ENCODE assay signal across 9 cellular contexts in genomic region chr5:96651948-96652753, GRCh38. TPM values are rescaled to one million over a fixed set of nuclear protein-coding genes. Genes with fewer than 3 reads are reported as not detected.
A peak's percentile ranks its signal among the peaks of the same experiment; 100 is the strongest.
DNase-seq lines count a peak whose midpoint lies in the region; ATAC-seq, FAIRE-seq and TF ChIP-seq lines count a peak whose summit lies in the region.
"Had no signal": no experiment of that assay in that cellular context is flagged by ENCODE, and none has a peak within 500 bp of the region (broad histone marks: within the 10 kb centered on the region; RNA-seq: fewer than 3 reads in every experiment).

No MANE protein-coding gene starts in this region.

- H3K9ac ChIP-seq in Karpas-422 (ENCODE audit: low read length), result no peak overlapping the region
- no peak overlapping the region for H3K9ac ChIP-seq in mesenchymal stem cell (ENCODE audit: low read length)

- H3K18ac ChIP-seq in mesenchymal stem cell (ENCODE audit: low read depth in 1 of 2, low read length in 2 of 2), result no peak overlapping the region

- no peak overlapping the region for H4K8ac ChIP-seq in mesenchymal stem cell (ENCODE audit: low read length)

- no peaks in the 10 kb centered on the region for H3K9me3 ChIP-seq in Karpas-422 (ENCODE audit: low read length)
- H3K9me3 ChIP-seq in mesenchymal stem cell (ENCODE audit: control insufficient read depth, low read length), result no peaks in the 10 kb centered on the region

- no peak overlapping the region for H3K23ac ChIP-seq in mesenchymal stem cell (ENCODE audit: low read length in 2 of 2)

- no peak overlapping the region for H2BK120ac ChIP-seq in mesenchymal stem cell (ENCODE audit: low read depth, low read length)

- H2AFZ ChIP-seq in Karpas-422 (ENCODE audit: low read length), result no peak overlapping the region
- no peak overlapping the region for H2AFZ ChIP-seq in mesenchymal stem cell (ENCODE audit: low read depth, low read length)

- no peak overlapping the region for H3K4ac ChIP-seq in mesenchymal stem cell (ENCODE audit: low read depth in 1 of 2, low read length in 2 of 2)

- 19% methylated on average over 2 of the region's 4 CpGs for WGBS in mesenchymal stem cell
- 81 to 83% methylated on average over 4 of the region's 4 CpGs for WGBS in lower leg skin, 2 donors

- POLR2A ChIA-PET in activated CD8-positive, alpha-beta T cell treated with anti-CD3 and anti-CD28 coated beads for 36 hours (lab: Charles Lee), result interaction anchor here (0.9 to 1.2 kb wide), 2 partner anchors 49 to 54 kb away, joined by 3 to 4 read pairs; no protein-coding TSS in a partner anchor

- no peak overlapping the region for H3K14ac ChIP-seq in mesenchymal stem cell (ENCODE audit: low read length in 2 of 2)

- no peak overlapping the region for H4K91ac ChIP-seq in mesenchymal stem cell (ENCODE audit: low read length)

- FAIRE-seq in G401.6 (lab: Jason Lieb, UNC), result peak; percentile 42
- FAIRE-seq: endometrium had no signal

- H3K79me1 ChIP-seq in mesenchymal stem cell (replicated peaks; ENCODE audit: low read length, poor library complexity, severe bottlenecking), result no peaks in the 10 kb centered on the region

- no peaks in the 10 kb centered on the region for H3K36me3 Mint-ChIP-seq in activated CD8-positive, alpha-beta T cell treated with anti-CD3 and anti-CD28 coated beads for 36 hours (ENCODE audit: low read depth)

- H3K36me3 ChIP-seq in Karpas-422 (ENCODE audit: insufficient read depth, low read length) (no peaks in the 10 kb centered on the region), mesenchymal stem cell (ENCODE audit: control insufficient read depth in 1 of 2, insufficient read depth in 2 of 2, low read depth in 1 of 2, low read length in 2 of 2) (no peaks in the 10 kb centered on the region)

- H3K4me1 Mint-ChIP-seq in activated CD8-positive, alpha-beta T cell treated with anti-CD3 and anti-CD28 coated beads for 36 hours (ENCODE audit: low read depth), result peaks cover 21% of the 10 kb centered on the region

- no peak overlapping the region for H2BK12ac ChIP-seq in mesenchymal stem cell (ENCODE audit: low read length in 2 of 2)

- no peak overlapping the region for H2BK5ac ChIP-seq in mesenchymal stem cell (ENCODE audit: low read depth, low read length, poor library complexity, severe bottlenecking)

- H2BK15ac ChIP-seq in mesenchymal stem cell (ENCODE audit: low read depth, poor library complexity, severe bottlenecking), result no peak overlapping the region

- H3K4me2 ChIP-seq in Karpas-422 (ENCODE audit: low read depth, low read length, poor library complexity, severe bottlenecking) (no peak overlapping the region), mesenchymal stem cell (ENCODE audit: low read length, poor library complexity, severe bottlenecking) (no peak overlapping the region)

- no peaks in the 10 kb centered on the region for H3K9me3 Mint-ChIP-seq in activated CD8-positive, alpha-beta T cell treated with anti-CD3 and anti-CD28 coated beads for 36 hours

- no peaks in the 10 kb centered on the region for H3K79me2 ChIP-seq in Karpas-422 (ENCODE audit: low read length)

- no peak overlapping the region for H3K4me3 Mint-ChIP-seq in activated CD8-positive, alpha-beta T cell treated with anti-CD3 and anti-CD28 coated beads for 36 hours

- no peaks in the 10 kb centered on the region for H4K20me1 ChIP-seq in Karpas-422 (ENCODE audit: insufficient read depth, low read depth, low read length)

- CTCF ChIA-PET in activated CD8-positive, alpha-beta T cell treated with anti-CD3 and anti-CD28 coated beads for 36 hours (lab: Charles Lee), result interaction anchor here (0.6 to 1.6 kb wide), 7 partner anchors 16 to 38 kb away, joined by 3 to 7 read pairs (median 5); no protein-coding TSS in a partner anchor

- ATAC-seq in activated CD8-positive, alpha-beta T cell treated with anti-CD3 and anti-CD28 coated beads for 36 hours, result peak; percentile 60
- ATAC-seq in HG03097 (IDR thresholded peaks at IDR 0.05; ENCODE audit: low FRiP score, unreplicated experiment), result no peak

- no peak overlapping the region for H3K27ac ChIP-seq in Karpas-422 (ENCODE audit: low read length)
- no peak overlapping the region for H3K27ac ChIP-seq in mesenchymal stem cell (ENCODE audit: low read length, poor library complexity, severe bottlenecking)

- H3K4me3 ChIP-seq in Karpas-422 (ENCODE audit: low read length) (no peak overlapping the region), mesenchymal stem cell (ENCODE audit: insufficient read depth in 1 of 2, low read depth in 1 of 2, low read length in 2 of 2) (no peak overlapping the region), lower leg skin (ENCODE audit: low read depth, poor library complexity, severe bottlenecking) (no peak overlapping the region)

- H3K9me2 ChIP-seq in Karpas-422 (replicated peaks; ENCODE audit: insufficient read depth, low read length), result no peaks in the 10 kb centered on the region

- intact Hi-C loops in activated CD8-positive, alpha-beta T cell treated with anti-CD3 and anti-CD28 coated beads for 36 hours (cut with micrococcal nuclease), result no loop called here
- intact Hi-C loops in lower leg skin (cut with DNase I; ENCODE audit: low total_unique reads), result no loop called here

- peaks cover 18% of the 10 kb centered on the region for H3K27me3 Mint-ChIP-seq in activated CD8-positive, alpha-beta T cell treated with anti-CD3 and anti-CD28 coated beads for 36 hours

- no peak overlapping the region for H2AK5ac ChIP-seq in mesenchymal stem cell (ENCODE audit: low read length, severe bottlenecking)

- no peak for TF ChIP-seq POLR2A in lower leg skin (IDR thresholded peaks at IDR 0.05)

- no peak overlapping the region for H3K27ac Mint-ChIP-seq in activated CD8-positive, alpha-beta T cell treated with anti-CD3 and anti-CD28 coated beads for 36 hours

- peak; percentile 66 for DNase-seq in Karpas-422
- DNase-seq in activated CD8-positive, alpha-beta T cell treated with anti-CD3 and anti-CD28 coated beads for 36 hours, result peak; percentile 19
- DNase-seq in mesenchymal stem cell, result peak; percentile 19
- no peak for DNase-seq in lower leg skin (ENCODE audit: low spot score in 2 of 2)
- no peak for DNase-seq in GM03348 (ENCODE audit: low spot score)
- DNase-seq: stimulated activated naive CD4-positive, alpha-beta T cell treated with Interleukin-2 at 50 U/mL for 16 hours had no signal

- H3K27me3 ChIP-seq in Karpas-422 (ENCODE audit: low read length) (no peaks in the 10 kb centered on the region), mesenchymal stem cell (ENCODE audit: control insufficient read depth in 1 of 2, insufficient read depth in 1 of 2, low read length in 2 of 2) (no peaks in the 10 kb centered on the region)

- H3K4me1 ChIP-seq in Karpas-422 (ENCODE audit: low read length) (peaks cover 10% of the 10 kb centered on the region), mesenchymal stem cell (ENCODE audit: control insufficient read depth, insufficient read depth, low read depth, low read length) (peaks cover 6% of the 10 kb centered on the region)

- peak; percentile 31 for TF ChIP-seq CTCF in activated CD8-positive, alpha-beta T cell treated with anti-CD3 and anti-CD28 coated beads for 36 hours (IDR thresholded peaks at IDR 0.05)
- no peak for TF ChIP-seq CTCF in lower leg skin (IDR thresholded peaks at IDR 0.05)

RNA-seq across cellular contexts. Expression of gene CAST, which starts 10.0 kb away (rescaled TPM):
- 51.3 and 68.2 TPM in 2 replicates for total RNA-seq in Karpas-422 (2014; rRNA removed; shearing (Covaris generic); ENCODE audit: low replicate concordance)
- total RNA-seq in activated CD8-positive, alpha-beta T cell treated with anti-CD3 and anti-CD28 coated beads for 36 hours, result 100 to 1,000 TPM; 124 to 131 TPM
- polyA plus RNA-seq in mesenchymal stem cell (2013, experiment 1 of 2), result 217 TPM
- 216 TPM for polyA plus RNA-seq in mesenchymal stem cell (2013, experiment 2 of 2)
- total RNA-seq in lower leg skin, result 100 to 1,000 TPM; 415 to 523 (median 468) TPM

Comparison
In these comparisons a context has a peak if more than half of its experiments do, and no peak if none do; other contexts are left out.
1. DNase-seq: peak in Karpas-422 (single experiment), activated CD8-positive, alpha-beta T cell treated with anti-CD3 and anti-CD28 coated beads for 36 hours (single experiment) and mesenchymal stem cell (single experiment); none in lower leg skin (0 of 2) and GM03348 (single experiment).